ENCODE assay signal across 8 cellular contexts in genomic region chr15:67863442-67863987, GRCh38. TPM values are rescaled to one million over a fixed set of nuclear protein-coding genes. Genes with fewer than 3 reads are reported as not detected.
A peak's percentile ranks its signal among the peaks of the same experiment; 100 is the strongest.
DNase-seq lines count a peak whose midpoint lies in the region; ATAC-seq, FAIRE-seq and TF ChIP-seq lines count a peak whose summit lies in the region.

No MANE protein-coding gene starts in this region.

- H3K27ac Mint-ChIP-seq in chondrocyte (ENCODE audit: unreplicated experiment): peak overlapping the region; percentile 85

- peak overlapping the region; percentile 68 for H3K4me2 ChIP-seq in A549

- ATAC-seq in A549: peak; percentile 97
- peak; percentile 89 for ATAC-seq in GM18511 (IDR thresholded peaks at IDR 0.05; ENCODE audit: unreplicated experiment)
- ATAC-seq in HG03135 (IDR thresholded peaks at IDR 0.05; ENCODE audit: unreplicated experiment): peak; percentile 68
- peak; percentile 99 for ATAC-seq in left colon

- peak overlapping the region; percentile 66 for H3K4me3 Mint-ChIP-seq in chondrocyte (ENCODE audit: unreplicated experiment)

- no peaks in the 10 kb centered on the region for H3K27me3 Mint-ChIP-seq in chondrocyte (ENCODE audit: low read depth)

- no peaks in the 10 kb centered on the region for H3K9me3 ChIP-seq in A549

- peaks cover 10% of the 10 kb centered on the region; the same call in 2 of the 3 replicates for H3K4me1 ChIP-seq in A549

- intact Hi-C loops in left colon (cut with DNase I, micrococcal nuclease): loop anchor here in 1 of 2 donors (5.0 to 10.0 kb wide), 3 partner anchors 191 to 351 kb away; partner anchors contain the start of gene PIAS1

- no peak for FAIRE-seq in A549 (lab: Jason Lieb, UNC)

- peaks cover 47% of the 10 kb centered on the region for H3K4me1 Mint-ChIP-seq in chondrocyte (ENCODE audit: low read depth)

- no peaks in the 10 kb centered on the region for H3K9me3 Mint-ChIP-seq in chondrocyte (ENCODE audit: low read depth)

- TF ChIP-seq EP300 in A549 (IDR thresholded peaks at IDR 0.05): no peak

- peak overlapping the region; percentile 40 for H3K4me3 ChIP-seq in A549

- TF ChIP-seq CTCF in A549 (IDR thresholded peaks at IDR 0.05) (peak; percentile 98), chondrocyte (IDR thresholded peaks at IDR 0.05) (peak; percentile 99)

- peak; percentile 37; the same call in 1 of the 2 replicates for TF ChIP-seq POLR2A in A549 (IDR thresholded peaks at IDR 0.05; ENCODE audit: low read length)

- WGBS in A549 (ENCODE audit: missing lambda C conversion rate): 5% methylated on average over 22 of the region's 41 CpGs

- H3K27ac ChIP-seq in A549: peak overlapping the region; percentile 78 to 89

- CTCF ChIA-PET in A549 (lab: Yijun Ruan, JAX): interaction anchor here (0.5 to 5.8 kb wide), 87 partner anchors 12 to 459 kb away, joined by 3 to 206 read pairs (median 5); partner anchors contain the start of genes CALML4 and PIAS1

- DNase-seq in A549 (ENCODE audit: low read depth in 1 of 2, low spot score in 1 of 2) (peak; percentile 82 to 87), NCI-H226 (peak; percentile 60), chondrocyte (ENCODE audit: low spot score) (no peak), left colon (peak; percentile 73 to 85)
- peak; percentile 78 for DNase-seq in activated CD4-positive, CD25-positive, alpha-beta regulatory T cell treated with anti-CD3 and anti-CD28 coated beads, Interleukin-2, amount 50 U/mL, for 72 hours
- peak; percentile 75 for DNase-seq in stimulated activated CD4-positive, alpha-beta T cell treated with anti-CD3 and anti-CD28 coated beads, Interleukin-1b, Interleukin-23, amount 100 ng/mL, for 48 hours

- TF ChIP-seq RAD21 in A549 (conservative IDR thresholded peaks at IDR 0.05 in 1 of 2, IDR thresholded peaks at IDR 0.05 in 1 of 2): peak; percentile 96 to 100

- POLR2A ChIA-PET in A549 (lab: Yijun Ruan, JAX): interaction anchor here (0.7 to 1.8 kb wide), 4 partner anchors 20 to 292 kb away, joined by 3 to 8 read pairs (median 5); partner anchors contain the start of gene PIAS1

- H3K36me3 Mint-ChIP-seq in chondrocyte (ENCODE audit: low read depth): no peaks in the 10 kb centered on the region

TF ChIP-seq in A549, 52 proteins besides CTCF, POLR2A, EP300 and RAD21:
- TF ChIP-seq HOXB13 (CRISPR knock-in tag; IDR thresholded peaks at IDR 0.05; ENCODE audit: low read depth) (no peak), HOXB5 (CRISPR knock-in tag; IDR thresholded peaks at IDR 0.05) (peak; percentile 60; the same call in 1 of the 2 replicates), NR3C1 (IDR thresholded peaks at IDR 0.05) (no peak), TP53 (CRISPR knock-in tag; IDR thresholded peaks at IDR 0.05) (peak; percentile 59; the same call in 1 of the 2 replicates), SMC3 (IDR thresholded peaks at IDR 0.05) (peak; percentile 100), RFX5 (IDR thresholded peaks at IDR 0.05) (no peak), NFE2L2 (conservative IDR thresholded peaks at IDR 0.05; ENCODE audit: low read length) (no peak), E2F6 (IDR thresholded peaks at IDR 0.05; ENCODE audit: borderline replicate concordance, low read depth) (peak; percentile 82), FOSB (CRISPR knock-in tag; IDR thresholded peaks at IDR 0.05) (no peak), RNF2 (IDR thresholded peaks at IDR 0.05; ENCODE audit: borderline replicate concordance, low read depth) (no peak), RARB (CRISPR knock-in tag; IDR thresholded peaks at IDR 0.05) (no peak), CHD2 (IDR thresholded peaks at IDR 0.05; ENCODE audit: low read length, partially characterized antibody) (no peak), HEYL (CRISPR knock-in tag; IDR thresholded peaks at IDR 0.05) (0 out of 2 replicates have a peak, but pooled peaks have one; percentile 37), PHF8 (IDR thresholded peaks at IDR 0.05; ENCODE audit: borderline replicate concordance, low read depth) (no peak), JUNB (IDR thresholded peaks at IDR 0.05) (no peak), FOXS1 (CRISPR knock-in tag; IDR thresholded peaks at IDR 0.05) (no peak), MYC (IDR thresholded peaks at IDR 0.05; ENCODE audit: borderline replicate concordance, low read length) (peak; percentile 42; the same call in 1 of the 2 replicates), FOSL2 (IDR thresholded peaks at IDR 0.05) (no peak), FOSL2 (CRISPR knock-in tag; IDR thresholded peaks at IDR 0.05) (peak; percentile 7; the same call in 1 of the 2 replicates), CEBPB (IDR thresholded peaks at IDR 0.05) (no peak), HES2 (IDR thresholded peaks at IDR 0.05) (no peak), JUN (IDR thresholded peaks at IDR 0.05) (peak in 1 of 2 experiments; percentile 52; a peak in 2 of 5 replicates), NPAS2 (CRISPR knock-in tag; IDR thresholded peaks at IDR 0.05; ENCODE audit: borderline replicate concordance) (0 out of 2 replicates have a peak, but pooled peaks have one; percentile 43), EHMT2 (IDR thresholded peaks at IDR 0.05; ENCODE audit: low read depth) (no peak)
- TF ChIP-seq, protein P1, sequence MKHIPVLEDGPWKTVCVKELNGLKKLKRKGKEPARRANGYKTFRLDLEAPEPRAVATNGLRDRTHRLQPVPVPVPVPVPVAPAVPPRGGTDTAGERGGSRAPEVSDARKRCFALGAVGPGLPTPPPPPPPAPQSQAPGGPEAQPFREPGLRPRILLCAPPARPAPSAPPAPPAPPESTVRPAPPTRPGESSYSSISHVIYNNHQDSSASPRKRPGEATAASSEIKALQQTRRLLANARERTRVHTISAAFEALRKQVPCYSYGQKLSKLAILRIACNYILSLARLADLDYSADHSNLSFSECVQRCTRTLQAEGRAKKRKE (CRISPR knock-in tag; IDR thresholded peaks at IDR 0.05; ENCODE audit: low read depth): no peak
- TF ChIP-seq, protein P2, sequence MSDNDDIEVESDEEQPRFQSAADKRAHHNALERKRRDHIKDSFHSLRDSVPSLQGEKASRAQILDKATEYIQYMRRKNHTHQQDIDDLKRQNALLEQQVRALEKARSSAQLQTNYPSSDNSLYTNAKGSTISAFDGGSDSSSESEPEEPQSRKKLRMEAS (IDR thresholded peaks at IDR 0.05): peak; percentile 88
- TF ChIP-seq, protein P3, sequence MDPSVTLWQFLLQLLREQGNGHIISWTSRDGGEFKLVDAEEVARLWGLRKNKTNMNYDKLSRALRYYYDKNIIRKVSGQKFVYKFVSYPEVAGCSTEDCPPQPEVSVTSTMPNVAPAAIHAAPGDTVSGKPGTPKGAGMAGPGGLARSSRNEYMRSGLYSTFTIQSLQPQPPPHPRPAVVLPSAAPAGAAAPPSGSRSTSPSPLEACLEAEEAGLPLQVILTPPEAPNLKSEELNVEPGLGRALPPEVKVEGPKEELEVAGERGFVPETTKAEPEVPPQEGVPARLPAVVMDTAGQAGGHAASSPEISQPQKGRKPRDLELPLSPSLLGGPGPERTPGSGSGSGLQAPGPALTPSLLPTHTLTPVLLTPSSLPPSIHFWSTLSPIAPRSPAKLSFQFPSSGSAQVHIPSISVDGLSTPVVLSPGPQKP (IDR thresholded peaks at IDR 0.05; ENCODE audit: low read depth, low read length): no peak

RNA-seq across cellular contexts. Expression of gene RNU6-1, which starts 23.7 kb away (rescaled TPM):
- polyA plus RNA-seq in A549 (2011; rRNA removed): not detected in 2 replicates
- not detected in 2 replicates for polyA plus RNA-seq in A549 (2012; cell fraction: cytosol; rRNA removed)
- polyA plus RNA-seq in A549 (2012; cell fraction: nucleus; rRNA removed): not detected in 2 replicates
- not detected in 3 replicates for polyA plus RNA-seq in A549 (2017; fragmentation: RNase III; extraction: RNeasy Plus Mini Kit Qiagen cat#74134 plus additional on column Dnase treatment)
- under 0.01 TPM in 1 of 2 replicates, not detected in the other for polyA minus RNA-seq in A549 (2011; rRNA and poly(A)+ RNA removed)
- total RNA-seq in chondrocyte: not detected in 3 replicates
- not detected for total RNA-seq in left colon

RNA-seq across cellular contexts. Expression of gene SKOR1, which starts 38.2 kb away (rescaled TPM):
- polyA plus RNA-seq in A549 (2011; rRNA removed): 0.03 TPM in 2 replicates
- 0.01 and 0.06 TPM in 2 replicates for polyA plus RNA-seq in A549 (2012; cell fraction: cytosol; rRNA removed)
- 0.19 and 0.28 TPM in 2 replicates for polyA plus RNA-seq in A549 (2012; cell fraction: nucleus; rRNA removed)
- 0.04 to 0.11 TPM (median 0.05 TPM) in 3 replicates for polyA plus RNA-seq in A549 (2017; fragmentation: RNase III; extraction: RNeasy Plus Mini Kit Qiagen cat#74134 plus additional on column Dnase treatment)
- polyA minus RNA-seq in A549 (2011; rRNA and poly(A)+ RNA removed): 0.10 and 0.12 TPM in 2 replicates
- total RNA-seq in chondrocyte: 0.15 to 0.27 TPM (median 0.22 TPM) in 3 replicates
- under 1 TPM; 0.47 to 0.49 TPM for total RNA-seq in left colon
